ENCODE assay signal across 35 cellular contexts in genomic region chrX:22542641-22543040, GRCh38.
"Had no signal": no experiment of that assay in that cellular context is flagged by ENCODE, and none has a peak within 500 bp of the region (broad histone marks: within the 10 kb centered on the region; RNA-seq: fewer than 3 reads in every experiment).

No MANE protein-coding gene starts in this region.

- H3K36me3 Mint-ChIP-seq: activated CD8-positive, alpha-beta memory T cell treated with anti-CD3 and anti-CD28 coated beads, Interleukin-2, amount 10 ng/mL, durations not matched to agents 7 days and 5 days; activated naive CD4-positive, alpha-beta T cell treated with anti-CD3 and anti-CD28 coated beads, Interleukin-2, amount 50 U/mL, for 24 hours; immature natural killer cell; naive thymus-derived CD8-positive, alpha-beta T cell; stimulated activated naive B cell treated with anti-CD40 and anti-IgM and Interleukin-4, amounts not matched to agents 10 μg/mL and 1 μg/mL and 100 μg/mL, for 72 hours had no signal

- H3K36me3 ChIP-seq: heart left ventricle, left lung, lower lobe of right lung, pancreas, prostate gland, sigmoid colon, stomach, tibial artery, upper lobe of right lung had no signal

- H3K27me3 Mint-ChIP-seq: activated CD8-positive, alpha-beta memory T cell treated with anti-CD3 and anti-CD28 coated beads, Interleukin-2, amount 10 ng/mL, durations not matched to agents 7 days and 5 days; activated naive CD4-positive, alpha-beta T cell treated with anti-CD3 and anti-CD28 coated beads, Interleukin-2, amount 50 U/mL, for 24 hours; activated naive CD8-positive, alpha-beta T cell treated with anti-CD3 and anti-CD28 coated beads, Interleukin-2, amount 50 U/mL, for 24 hours had no signal

- H3K4me3 ChIP-seq: body of pancreas, heart left ventricle, left lung, lower lobe of right lung, pancreas, prostate gland, sigmoid colon, smooth muscle cell, stomach, tibial artery, upper lobe of right lung had no signal

- DNase-seq: activated CD4-positive, alpha-beta T cell treated with anti-CD3 and anti-CD28 coated beads for 1 hour; activated CD4-positive, alpha-beta T cell treated with anti-CD3 and anti-CD28 coated beads, Interleukin-2, amount 50 U/mL, for 1 hour; activated CD8-positive, alpha-beta memory T cell treated with anti-CD3 and anti-CD28 coated beads, Interleukin-2, amount 10 ng/mL, durations not matched to agents 7 days and 5 days; activated CD8-positive, alpha-beta T cell treated with anti-CD3 and anti-CD28 coated beads, Interleukin-2, amount 10 ng/mL, durations not matched to agents 7 days and 5 days; activated naive CD8-positive, alpha-beta T cell treated with anti-CD3 and anti-CD28 coated beads, Interleukin-2, amount 50 U/mL, for 24 hours; activated T-cell treated with anti-CD3 and anti-CD28 coated beads, Interleukin-2, amount 50 U/mL, for 48 hours; body of pancreas; effector CD8-positive, alpha-beta T cell; foreskin keratinocyte; heart left ventricle; hypothalamus; immature natural killer cell; kidney; left lung; lower lobe of right lung; mesenchymal stem cell; naive thymus-derived CD8-positive, alpha-beta T cell; nucleus accumbens; pancreas; sigmoid colon; stimulated activated CD4-positive, alpha-beta T cell treated with anti-CD3 and anti-CD28 coated beads, Interleukin-1b, Interleukin-23, amount 100 ng/mL, for 48 hours; stimulated activated CD4-positive, alpha-beta T cell treated with anti-CD3 and anti-CD28 coated beads, Interleukin-4, amount 100 ng/mL, for 4 hours; stimulated activated CD8-positive, alpha-beta memory T cell treated with anti-CD3 and anti-CD28 coated beads, Interleukin-4, amount 100 ng/mL, for 48 hours; stimulated activated naive B cell treated with anti-CD40 and anti-IgM and Interleukin-4, amounts not matched to agents 10 μg/mL and 1 μg/mL and 100 μg/mL, for 72 hours; stomach; T-helper 9 cell; tibial artery; upper lobe of right lung had no signal

- H3K9me3 Mint-ChIP-seq: activated naive CD4-positive, alpha-beta T cell treated with anti-CD3 and anti-CD28 coated beads, Interleukin-2, amount 50 U/mL, for 24 hours; activated T-helper 2 cell treated with anti-CD3 and anti-CD28 coated beads, Interferon-gamma antibody, Interleukin-2, Interleukin-4, amounts not matched to agents 10 μg/mL and 5 μg/mL and 100 μg/mL, durations not matched to agents 14 hours and 24 hours and 36 hours; neural crest cell had no signal

- H3K27ac Mint-ChIP-seq: activated CD8-positive, alpha-beta memory T cell treated with anti-CD3 and anti-CD28 coated beads, Interleukin-2, amount 10 ng/mL, durations not matched to agents 7 days and 5 days; activated CD8-positive, alpha-beta T cell treated with anti-CD3 and anti-CD28 coated beads, Interleukin-2, amount 10 ng/mL, durations not matched to agents 7 days and 5 days; activated naive CD4-positive, alpha-beta T cell treated with anti-CD3 and anti-CD28 coated beads, Interleukin-2, amount 50 U/mL, for 24 hours; activated naive CD8-positive, alpha-beta T cell treated with anti-CD3 and anti-CD28 coated beads, Interleukin-2, amount 50 U/mL, for 24 hours; activated T-helper 2 cell treated with anti-CD3 and anti-CD28 coated beads, Interferon-gamma antibody, Interleukin-2, Interleukin-4, amounts not matched to agents 10 μg/mL and 5 μg/mL and 100 μg/mL, durations not matched to agents 14 hours and 24 hours and 36 hours; immature natural killer cell; naive thymus-derived CD8-positive, alpha-beta T cell; stimulated activated naive B cell treated with anti-CD40 and anti-IgM and Interleukin-4, amounts not matched to agents 10 μg/mL and 1 μg/mL and 100 μg/mL, for 72 hours; T-helper 1 cell treated with Interleukin-12 subunit alpha and Interleukin-12 subunit beta and Interleukin-4 antibody, amounts not matched to agents 30 μg/mL and 1 μg/mL, for 36 hours had no signal

- H3K4me1 ChIP-seq: body of pancreas, foreskin keratinocyte, heart left ventricle, left lung, lower lobe of right lung, pancreas, prostate gland, sigmoid colon, stomach, upper lobe of right lung had no signal

- H3K27ac ChIP-seq: body of pancreas, epithelial cell of prostate, foreskin keratinocyte, heart left ventricle, left lung, lower lobe of right lung, pancreas, prostate gland, sigmoid colon, stomach, tibial artery, upper lobe of right lung had no signal

- ATAC-seq: activated CD8-positive, alpha-beta memory T cell treated with anti-CD3 and anti-CD28 coated beads, Interleukin-2, amount 10 ng/mL, durations not matched to agents 7 days and 5 days; activated CD8-positive, alpha-beta T cell treated with anti-CD3 and anti-CD28 coated beads, Interleukin-2, amount 10 ng/mL, durations not matched to agents 7 days and 5 days; activated naive CD8-positive, alpha-beta T cell treated with anti-CD3 and anti-CD28 coated beads, Interleukin-2, amount 50 U/mL, for 24 hours; body of pancreas; foreskin keratinocyte; heart left ventricle; left lung; lower lobe of right lung; naive thymus-derived CD8-positive, alpha-beta T cell; pancreas; stimulated activated naive B cell treated with anti-CD40 and anti-IgM and Interleukin-4, amounts not matched to agents 10 μg/mL and 1 μg/mL and 100 μg/mL, for 72 hours; upper lobe of right lung had no signal

- H3K4me3 Mint-ChIP-seq: activated CD8-positive, alpha-beta memory T cell treated with anti-CD3 and anti-CD28 coated beads, Interleukin-2, amount 10 ng/mL, durations not matched to agents 7 days and 5 days; activated CD8-positive, alpha-beta T cell treated with anti-CD3 and anti-CD28 coated beads, Interleukin-2, amount 10 ng/mL, durations not matched to agents 7 days and 5 days; activated naive CD4-positive, alpha-beta T cell treated with anti-CD3 and anti-CD28 coated beads, Interleukin-2, amount 50 U/mL, for 24 hours; activated naive CD8-positive, alpha-beta T cell treated with anti-CD3 and anti-CD28 coated beads, Interleukin-2, amount 50 U/mL, for 24 hours; immature natural killer cell; naive thymus-derived CD8-positive, alpha-beta T cell; neural crest cell; stimulated activated naive B cell treated with anti-CD40 and anti-IgM and Interleukin-4, amounts not matched to agents 10 μg/mL and 1 μg/mL and 100 μg/mL, for 72 hours; T-helper 1 cell treated with Interleukin-12 subunit alpha and Interleukin-12 subunit beta and Interleukin-4 antibody, amounts not matched to agents 30 μg/mL and 1 μg/mL, for 36 hours had no signal

- H3K4me2 ChIP-seq: smooth muscle cell had no signal

- H3K27me3 ChIP-seq: body of pancreas, foreskin keratinocyte, heart left ventricle, left lung, pancreas, sigmoid colon, tibial artery, upper lobe of right lung had no signal

- H3K4me1 Mint-ChIP-seq: activated CD8-positive, alpha-beta memory T cell treated with anti-CD3 and anti-CD28 coated beads, Interleukin-2, amount 10 ng/mL, durations not matched to agents 7 days and 5 days; activated naive CD4-positive, alpha-beta T cell treated with anti-CD3 and anti-CD28 coated beads, Interleukin-2, amount 50 U/mL, for 24 hours; activated naive CD8-positive, alpha-beta T cell treated with anti-CD3 and anti-CD28 coated beads, Interleukin-2, amount 50 U/mL, for 24 hours; immature natural killer cell; naive thymus-derived CD8-positive, alpha-beta T cell; neural crest cell; stimulated activated naive B cell treated with anti-CD40 and anti-IgM and Interleukin-4, amounts not matched to agents 10 μg/mL and 1 μg/mL and 100 μg/mL, for 72 hours had no signal

- H3K9me3 ChIP-seq: body of pancreas, heart left ventricle, left lung, lower lobe of right lung, pancreas, prostate gland, sigmoid colon, stomach, tibial artery, upper lobe of right lung had no signal
